Comparison of ENCODE assay signal across 13 cellular contexts in the genomic region with DNA sequence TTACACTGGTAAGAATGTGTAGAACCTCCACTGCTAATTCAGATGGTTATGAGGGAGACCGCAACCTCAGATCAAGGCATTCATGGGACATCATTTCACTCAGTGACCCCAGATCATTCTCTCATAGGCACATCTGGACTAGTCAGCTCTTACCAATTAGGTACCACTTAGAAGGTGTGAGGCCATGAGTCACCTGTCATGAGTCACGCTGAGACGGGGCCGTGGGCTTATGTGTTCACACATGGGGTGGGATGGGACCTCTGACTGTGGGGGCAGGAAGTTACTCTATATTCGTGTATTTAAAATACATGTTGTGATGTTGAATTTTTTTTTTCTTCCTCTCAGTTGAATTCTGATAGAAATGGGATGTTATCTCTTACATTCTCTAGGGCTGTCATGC. TPM values are rescaled to one million over a fixed set of nuclear protein-coding genes. Genes with fewer than 3 reads are reported as not detected.
DNase-seq lines count a peak whose midpoint lies in the region; ATAC-seq, FAIRE-seq and TF ChIP-seq lines count a peak whose summit lies in the region.
"Had no signal": no experiment of that assay in that cellular context is flagged by ENCODE, and none has a peak within 500 bp of the region (broad histone marks: within the 10 kb centered on the region; RNA-seq: fewer than 3 reads in every experiment).

No MANE protein-coding gene starts in this region.

- H3K9me3 ChIP-seq in heart left ventricle (no peaks in the 10 kb centered on the region), tibial artery (no peaks in the 10 kb centered on the region)
- H3K9me3 ChIP-seq: BE2C, upper lobe of right lung had no signal

- intact Hi-C loops in Right ventricle myocardium inferior (cut with DNase I) (no loop called here), heart left ventricle (cut with DNase I) (loop anchor here in 2 of 10 donors (1.0 to 10.0 kb wide), 2 partner anchors 25 to 858 kb away; no protein-coding TSS in a partner anchor), tibial artery (cut with DNase I; ENCODE audit: low total_unique reads) (no loop called here)

- TF ChIP-seq POLR2A in heart left ventricle (IDR thresholded peaks at IDR 0.05), result no peak

- peak; percentile 37 for DNase-seq in Right ventricle myocardium inferior (ENCODE audit: missing footprints)
- DNase-seq in heart left ventricle, result no peak
- DNase-seq in activated gamma-delta T cell treated with anti-CD3 and anti-CD28 coated beads, Interleukin-2, amount 50 U/mL, for 16 hours (ENCODE audit: low read depth), result peak; percentile 66
- peak; percentile 32 to 58 (median 39) for DNase-seq in stimulated activated CD4-positive, alpha-beta T cell treated with anti-CD3 and anti-CD28 coated beads, Interleukin-12 subunit alpha, Interleukin-12 subunit beta, amount 100 ng/mL, for 48 hours (ENCODE audit: low read depth in 2 of 3, low spot score in 1 of 3)
- no peak for DNase-seq in urothelium cell line (ENCODE audit: low spot score)
- no peak for DNase-seq in tibial artery
- DNase-seq in Ammon's horn (ENCODE audit: low spot score), result no peak
- DNase-seq: BE2C, NCI-H1436, right cardiac atrium, upper lobe of right lung had no signal

- H3K4me1 ChIP-seq in heart left ventricle, result peaks cover 0 to 4% (median 0%) of the 10 kb centered on the region in 12 donors
- no peaks in the 10 kb centered on the region for H3K4me1 ChIP-seq in tibial artery
- H3K4me1 ChIP-seq: upper lobe of right lung had no signal

- H3K4me3 ChIP-seq in heart left ventricle, result no peak overlapping the region
- no peak overlapping the region for H3K4me3 ChIP-seq in tibial artery
- H3K4me3 ChIP-seq: upper lobe of right lung had no signal

- H3K27ac ChIP-seq in heart left ventricle (no peak overlapping the region), tibial artery (no peak overlapping the region)
- H3K27ac ChIP-seq: upper lobe of right lung had no signal

- no peak for ATAC-seq in Right ventricle myocardium inferior
- ATAC-seq in heart left ventricle, result no peak
- ATAC-seq in HG02642 (IDR thresholded peaks at IDR 0.05; ENCODE audit: poor library complexity, unreplicated experiment), result no peak
- ATAC-seq: right cardiac atrium, upper lobe of right lung had no signal

- TF ChIP-seq CTCF in heart left ventricle (IDR thresholded peaks at IDR 0.05), result no peak
- no peak for TF ChIP-seq CTCF in tibial artery (IDR thresholded peaks at IDR 0.05)

- H3K36me3 ChIP-seq in heart left ventricle (no peaks in the 10 kb centered on the region), tibial artery (no peaks in the 10 kb centered on the region)
- H3K36me3 ChIP-seq: BE2C, upper lobe of right lung had no signal

- peaks cover 0 to 7% (median 0%) of the 10 kb centered on the region in 9 donors for H3K27me3 ChIP-seq in heart left ventricle
- H3K27me3 ChIP-seq in tibial artery, result peaks cover 0 to 12% of the 10 kb centered on the region in 2 donors
- H3K27me3 ChIP-seq: BE2C, upper lobe of right lung had no signal

- FAIRE-seq in urothelium cell line (lab: Jason Lieb, UNC), result peak; percentile 37
- FAIRE-seq: endometrium had no signal

- 77 to 87% (median 82%) methylated on average over 5 of the region's 5 CpGs for WGBS in heart left ventricle, 4 donors

RNA-seq across cellular contexts. Expression of a gene that starts 55.9 kb away (rescaled TPM):
- total RNA-seq in Right ventricle myocardium inferior (58.2 TPM), heart left ventricle (10 to 100 TPM; 37.8 to 77.6 (median 57.3) TPM)
- polyA plus RNA-seq in heart left ventricle, result 10 to 100 TPM; 58.1 to 86.1 TPM

RNA-seq across cellular contexts. Expression of a gene that starts 56.3 kb away (rescaled TPM):
- 86.6 TPM for total RNA-seq in Right ventricle myocardium inferior
- total RNA-seq in heart left ventricle, result 100 to 1,000 TPM in 1 of 9 donors, 10 to 100 TPM in 8; 59.8 to 104 (median 78.0) TPM
- polyA plus RNA-seq in heart left ventricle, result 10 to 100 TPM; 43.1 to 67.4 TPM

Comparison
In these comparisons a context has a peak if more than half of its experiments do, and no peak if none do; other contexts are left out.
1. DNase-seq: peak in Right ventricle myocardium inferior (single experiment), activated gamma-delta T cell treated with anti-CD3 and anti-CD28 coated beads, Interleukin-2, amount 50 U/mL, for 16 hours (single experiment) and stimulated activated CD4-positive, alpha-beta T cell treated with anti-CD3 and anti-CD28 coated beads, Interleukin-12 subunit alpha, Interleukin-12 subunit beta, amount 100 ng/mL, for 48 hours (3 of 3); none in heart left ventricle (0 of 5), urothelium cell line (single experiment), tibial artery (0 of 2) and Ammon's horn (single experiment).